Comparison of ENCODE assay signal across 18 cellular contexts in genomic region chr12:52057614-52057939, GRCh38. TPM values are rescaled to one million over a fixed set of nuclear protein-coding genes. Genes with fewer than 3 reads are reported as not detected.
DNase-seq lines count a peak whose midpoint lies in the region; ATAC-seq, FAIRE-seq and TF ChIP-seq lines count a peak whose summit lies in the region.
"Had no signal": no experiment of that assay in that cellular context is flagged by ENCODE, and none has a peak within 500 bp of the region (broad histone marks: within the 10 kb centered on the region; RNA-seq: fewer than 3 reads in every experiment).

No MANE protein-coding gene starts in this region.

- H3K4me3 ChIP-seq in A549 (no peak overlapping the region), GM12878 (no peak overlapping the region), fibroblast of the aortic adventitia (ENCODE audit: low read depth, low read length) (no peak overlapping the region), MM.1S (ENCODE audit: low read length) (no peak overlapping the region)

- RAD21 ChIA-PET in GM12878 (lab: Charles Lee; ENCODE audit: unreplicated experiment): interaction anchor here (1.5 kb wide), 1 partner anchor 24 kb away, joined by 3 read pairs; no protein-coding TSS in a partner anchor

- intact Hi-C loops in GM12878 (cut with micrococcal nuclease; ENCODE audit: unreplicated experiment): no loop called here

- no peak overlapping the region for H2AFZ ChIP-seq in GM12878 (ENCODE audit: control insufficient read depth, low read depth, low read length)
- no peak overlapping the region for H2AFZ ChIP-seq in MM.1S (ENCODE audit: low read length)

- no TSS peak for BruUV-seq in GM12878 (replicated peaks; lab: Mats Ljungman, UMichigan)

- H3K4me2 ChIP-seq in A549: no peak overlapping the region
- H3K4me2 ChIP-seq in GM12878 (ENCODE audit: control insufficient read depth, insufficient read depth): no peak overlapping the region
- no peak overlapping the region for H3K4me2 ChIP-seq in MM.1S (ENCODE audit: low read depth, low read length)

- peak in 1 of 2 experiments; percentile 55 for DNase-seq in A549 (ENCODE audit: low read depth in 1 of 2, low spot score in 1 of 2)
- DNase-seq in GM12878 (ENCODE audit: low read depth, low spot score): no peak
- DNase-seq in fibroblast of the aortic adventitia (ENCODE audit: low read depth): peak; percentile 40
- DNase-seq in substantia nigra (lab: John Stamatoyannopoulos, UW): no peak
- no peak for DNase-seq in MM.1S
- no peak for DNase-seq in NCI-H748 treated with DMSO at 0.1 percent for 48 hours (lab: John Stamatoyannopoulos, UW)
- no peak for DNase-seq in AG20443 (ENCODE audit: low spot score)
- DNase-seq: DMS 273 treated with DMSO at 0.1 percent for 48 hours, GDM1, KG1, NCI-H1436, NCI-H2029, NCI-H2171, NCI-H446 had no signal

- CTCF ChIA-PET in A549 (lab: Yijun Ruan, JAX): interaction anchor here (1.0 to 42.5 kb wide), 6 partner anchors 10 to 53 kb away, joined by 3 to 1730 read pairs (median 8); no protein-coding TSS in a partner anchor
- CTCF ChIA-PET in GM12878 (lab: Yijun Ruan, JAX): interaction anchor here (0.7 to 1.4 kb wide), 4 partner anchors 27 to 64 kb away, joined by 3 to 5 read pairs (median 4); no protein-coding TSS in a partner anchor

- H3K27me3 ChIP-seq in GM12878 (replicated peaks in 1 of 2; ENCODE audit: control insufficient read depth in 2 of 2, insufficient read depth in 2 of 2, low read length in 1 of 2): no peaks in the 10 kb centered on the region
- H3K27me3 ChIP-seq in MM.1S (replicated peaks; ENCODE audit: insufficient read depth, low read length): no peaks in the 10 kb centered on the region

- FAIRE-seq in A549 (lab: Jason Lieb, UNC) (no peak), GM12878 (lab: Jason Lieb, UNC) (no peak)
- FAIRE-seq: GM12892, H1 had no signal

- no peak for TF ChIP-seq EP300 in A549 (IDR thresholded peaks at IDR 0.05)
- no peak for TF ChIP-seq EP300 in GM12878 (IDR thresholded peaks at IDR 0.05; ENCODE audit: borderline replicate concordance in 1 of 2, control insufficient read depth in 1 of 2, low read depth in 2 of 2, low read length in 2 of 2)

- no peaks in the 10 kb centered on the region for H3K9me2 ChIP-seq in MM.1S (replicated peaks; ENCODE audit: insufficient read depth, low read length)

- H3K27ac ChIP-seq in A549: no peak overlapping the region
- H3K27ac ChIP-seq in GM12878 (ENCODE audit: control insufficient read depth, insufficient read depth): no peak overlapping the region
- H3K27ac ChIP-seq in substantia nigra (ENCODE audit: low read depth, low read length, poor library complexity, severe bottlenecking): peak overlapping the region; percentile 7
- H3K27ac ChIP-seq in MM.1S (ENCODE audit: low read length): no peak overlapping the region

- H3K9ac ChIP-seq in GM12878 (ENCODE audit: control insufficient read depth, insufficient read depth, low read length) (no peak overlapping the region), MM.1S (ENCODE audit: low read length) (no peak overlapping the region)

- H3K4me1 ChIP-seq in A549 (peaks cover 18% of the 10 kb centered on the region), GM12878 (ENCODE audit: control insufficient read depth, insufficient read depth, low read length) (no peaks in the 10 kb centered on the region), MM.1S (ENCODE audit: low read length) (peaks cover 7% of the 10 kb centered on the region)

- SMC1A ChIA-PET in GM12878 (lab: Charles Lee; ENCODE audit: uncharacterized antibody, unreplicated experiment): interaction anchor here (0.8 kb wide), 1 partner anchor 25 kb away, joined by 3 read pairs; no protein-coding TSS in a partner anchor

- TF ChIP-seq CTCF in A549 (IDR thresholded peaks at IDR 0.05) (no peak), GM12878 (IDR thresholded peaks at IDR 0.05 in 2 of 3, conservative IDR thresholded peaks at IDR 0.05 in 1 of 3; ENCODE audit: control insufficient read depth in 2 of 3, extremely low read depth in 1 of 3, insufficient read depth in 1 of 3, low read depth in 3 of 3, low read length in 3 of 3) (no peak), fibroblast of the aortic adventitia (IDR thresholded peaks at IDR 0.05; ENCODE audit: insufficient read depth, low read length) (no peak), MM.1S (IDR thresholded peaks at IDR 0.05; ENCODE audit: low read length) (no peak)

- POLR2A ChIA-PET in A549 (lab: Yijun Ruan, JAX) (no interaction called here), GM12878 (lab: Charles Lee) (no interaction called here)

- H3F3A ChIP-seq in MM.1S (ENCODE audit: insufficient read depth, low read length): no peaks in the 10 kb centered on the region

- H3K36me3 ChIP-seq in GM12878 (ENCODE audit: control insufficient read depth in 2 of 2, insufficient read depth in 2 of 2, low read length in 1 of 2): no peaks in the 10 kb centered on the region; a peak in 1 of 4 replicates
- no peaks in the 10 kb centered on the region for H3K36me3 ChIP-seq in MM.1S (replicated peaks; ENCODE audit: insufficient read depth, low read length)

- TF ChIP-seq RAD21 in A549 (conservative IDR thresholded peaks at IDR 0.05 in 1 of 2, IDR thresholded peaks at IDR 0.05 in 1 of 2): no peak
- no peak for TF ChIP-seq RAD21 in GM12878 (IDR thresholded peaks at IDR 0.05; ENCODE audit: insufficient read depth, low read depth, low read length)

- 82% methylated on average over 5 of the region's 5 CpGs for WGBS in A549 (ENCODE audit: missing lambda C conversion rate)
- 72% methylated on average over 5 of the region's 5 CpGs for WGBS in GM12878 (ENCODE audit: insufficient coverage, insufficient replicate concordance, low lambda C conversion rate, missing lambda C conversion rate)

- no peaks in the 10 kb centered on the region for H4K20me1 ChIP-seq in GM12878 (ENCODE audit: control insufficient read depth, insufficient read depth)
- H4K20me1 ChIP-seq in MM.1S (ENCODE audit: insufficient read depth, low read length): no peaks in the 10 kb centered on the region

- ATAC-seq in A549 (no peak), GM12878 (no peak)
- ATAC-seq: Panc1 had no signal

- TF ChIP-seq POLR2A in A549 (IDR thresholded peaks at IDR 0.05; ENCODE audit: low read length) (no peak), GM12878 (IDR thresholded peaks at IDR 0.05; ENCODE audit: low read depth, low read length) (no peak)

- in situ Hi-C loops in GM12878 (cut with MboI): no loop called here

- no peaks in the 10 kb centered on the region for H3K79me2 ChIP-seq in GM12878 (ENCODE audit: control insufficient read depth, insufficient read depth, low read length)
- H3K79me2 ChIP-seq in MM.1S (ENCODE audit: low read length): no peaks in the 10 kb centered on the region

- H3K9me3 ChIP-seq in A549 (no peaks in the 10 kb centered on the region), GM12878 (replicated peaks; ENCODE audit: control insufficient read depth, insufficient read depth, low read length) (no peaks in the 10 kb centered on the region), MM.1S (replicated peaks; ENCODE audit: insufficient read depth, low read length) (no peaks in the 10 kb centered on the region)

RNA-seq across cellular contexts. Expression of gene NR4A1, which starts 6.3 kb away (rescaled TPM):
- polyA plus RNA-seq in A549 (2011; rRNA removed) (81.3 and 89.6 TPM in 2 replicates), A549 (2017; fragmentation: RNase III; extraction: RNeasy Plus Mini Kit Qiagen cat#74134 plus additional on column Dnase treatment) (24.7 to 39.6 TPM (median 28.7 TPM) in 3 replicates), GM12878 (2011; rRNA removed) (1.3 and 2.9 TPM in 2 replicates), GM12878 (2014; fragmentation: Illumina TruSeq; extraction: Trizol) (1.2 and 2.0 TPM in 2 replicates), GM12878 (2014; fragmentation: Nextera tagmentation; extraction: Ambion mirVana) (under 1 TPM in 1 of 2 experiments, not detected in 1; 0.05 TPM), GM12878 (2014; rRNA removed) (5.9 TPM in 2 replicates), GM12878 (2016; fragmentation: Nextera tagmentation; extraction: Ambion mirVana) (1 to 10 TPM; 1.5 to 1.9 TPM)
- polyA plus RNA-seq in A549 (2012; cell fraction: cytosol; rRNA removed): 151 and 315 TPM in 2 replicates
- polyA plus RNA-seq in A549 (2012; cell fraction: nucleus; rRNA removed): 768 and 886 TPM in 2 replicates
- polyA minus RNA-seq in A549 (2011; rRNA and poly(A)+ RNA removed): 132 and 174 TPM in 2 replicates
- 9.2 and 12.6 TPM in 2 replicates for total RNA-seq in GM12878 (2013; cell fraction: nucleolus; rRNA removed)
- total RNA-seq in GM12878 (2014; rRNA removed) (2.4 and 4.1 TPM in 2 replicates), GM12878 (2014; rRNA removed; fragmentation: Illumina TruSeq; extraction: Trizol) (1.5 and 2.2 TPM in 2 replicates), GM12878 (2021) (7.9 TPM in 2 replicates), fibroblast of the aortic adventitia (ENCODE audit: low replicate concordance) (0.82 and 3.9 TPM in 2 replicates)
- polyA plus RNA-seq in GM12878 (2011; ENCODE audit: low read depth): 1.5 TPM
- 5.8 and 7.7 TPM in 2 replicates for polyA plus RNA-seq in GM12878 (2011; cell fraction: cytosol; rRNA removed)
- polyA plus RNA-seq in GM12878 (2011; cell fraction: nucleus; rRNA removed): 20.2 and 21.4 TPM in 2 replicates
- polyA plus RNA-seq in GM12878 (2012): 4.3 and 15.3 TPM in 2 replicates
- polyA minus RNA-seq in GM12878 (2011; rRNA and poly(A)+ RNA removed): 3.7 and 8.3 TPM in 2 replicates
- 6.8 and 7.4 TPM in 2 replicates for polyA minus RNA-seq in GM12878 (2011; cell fraction: cytosol; rRNA and poly(A)+ RNA removed)
- 14.4 and 17.9 TPM in 2 replicates for polyA minus RNA-seq in GM12878 (2011; cell fraction: nucleus; rRNA and poly(A)+ RNA removed)

RNA-seq across cellular contexts. Expression of gene ATG101, which starts 12.2 kb away (rescaled TPM):
- polyA plus RNA-seq in A549 (2011; rRNA removed): 124 and 141 TPM in 2 replicates
- 168 and 190 TPM in 2 replicates for polyA plus RNA-seq in A549 (2012; cell fraction: cytosol; rRNA removed)
- 140 and 145 TPM in 2 replicates for polyA plus RNA-seq in A549 (2012; cell fraction: nucleus; rRNA removed)
- 81.3 to 87.9 TPM (median 82.6 TPM) in 3 replicates for polyA plus RNA-seq in A549 (2017; fragmentation: RNase III; extraction: RNeasy Plus Mini Kit Qiagen cat#74134 plus additional on column Dnase treatment)
- polyA minus RNA-seq in A549 (2011; rRNA and poly(A)+ RNA removed): 109 and 119 TPM in 2 replicates
- 13.7 and 15.2 TPM in 2 replicates for total RNA-seq in GM12878 (2013; cell fraction: nucleolus; rRNA removed)
- 44.5 and 44.8 TPM in 2 replicates for total RNA-seq in GM12878 (2014; rRNA removed)
- 21.5 and 21.9 TPM in 2 replicates for total RNA-seq in GM12878 (2014; rRNA removed; fragmentation: Illumina TruSeq; extraction: Trizol)
- 33.8 and 36.5 TPM in 2 replicates for total RNA-seq in GM12878 (2021)
- 21.8 TPM for polyA plus RNA-seq in GM12878 (2011; ENCODE audit: low read depth)
- 31.4 and 49.8 TPM in 2 replicates for polyA plus RNA-seq in GM12878 (2011; rRNA removed)
- polyA plus RNA-seq in GM12878 (2011; cell fraction: cytosol; rRNA removed): 64.4 and 85.9 TPM in 2 replicates
- polyA plus RNA-seq in GM12878 (2011; cell fraction: nucleus; rRNA removed): 34.2 and 44.8 TPM in 2 replicates
- 26.6 and 32.8 TPM in 2 replicates for polyA plus RNA-seq in GM12878 (2012)
- 10.4 and 26.0 TPM in 2 replicates for polyA plus RNA-seq in GM12878 (2014; fragmentation: Illumina TruSeq; extraction: Trizol)
- polyA plus RNA-seq in GM12878 (2014; fragmentation: Nextera tagmentation; extraction: Ambion mirVana): 1 to 10 TPM; 2.7 to 5.6 TPM
- polyA plus RNA-seq in GM12878 (2014; rRNA removed): 42.7 and 43.1 TPM in 2 replicates
- 10 to 100 TPM; 34.1 to 40.5 TPM for polyA plus RNA-seq in GM12878 (2016; fragmentation: Nextera tagmentation; extraction: Ambion mirVana)
- polyA minus RNA-seq in GM12878 (2011; rRNA and poly(A)+ RNA removed): 48.9 and 54.6 TPM in 2 replicates
- 9.0 and 11.8 TPM in 2 replicates for polyA minus RNA-seq in GM12878 (2011; cell fraction: cytosol; rRNA and poly(A)+ RNA removed)
- polyA minus RNA-seq in GM12878 (2011; cell fraction: nucleus; rRNA and poly(A)+ RNA removed): 12.6 and 24.2 TPM in 2 replicates
- 41.1 and 89.2 TPM in 2 replicates for total RNA-seq in fibroblast of the aortic adventitia (ENCODE audit: low replicate concordance)

RNA-seq across cellular contexts. Expression of gene SMIM41, which starts 21.9 kb away (rescaled TPM):
- polyA plus RNA-seq in A549 (2011; rRNA removed) (not detected in 2 replicates), A549 (2017; fragmentation: RNase III; extraction: RNeasy Plus Mini Kit Qiagen cat#74134 plus additional on column Dnase treatment) (not detected in 3 replicates), GM12878 (2011; rRNA removed) (not detected in 2 replicates), GM12878 (2014; fragmentation: Illumina TruSeq; extraction: Trizol) (not detected in 2 replicates), GM12878 (2014; fragmentation: Nextera tagmentation; extraction: Ambion mirVana) (not detected), GM12878 (2014; rRNA removed) (not detected in 2 replicates), GM12878 (2016; fragmentation: Nextera tagmentation; extraction: Ambion mirVana) (not detected)
- not detected in 2 replicates for polyA plus RNA-seq in A549 (2012; cell fraction: cytosol; rRNA removed)
- 0.06 and 0.10 TPM in 2 replicates for polyA plus RNA-seq in A549 (2012; cell fraction: nucleus; rRNA removed)
- polyA minus RNA-seq in A549 (2011; rRNA and poly(A)+ RNA removed): not detected in 2 replicates
- 0.27 TPM in 1 of 2 replicates, not detected in the other for total RNA-seq in GM12878 (2013; cell fraction: nucleolus; rRNA removed)
- total RNA-seq in GM12878 (2014; rRNA removed) (not detected in 2 replicates), GM12878 (2014; rRNA removed; fragmentation: Illumina TruSeq; extraction: Trizol) (not detected in 2 replicates), GM12878 (2021) (0.19 TPM in 1 of 2 replicates, not detected in the other), fibroblast of the aortic adventitia (ENCODE audit: low replicate concordance) (0.27 and 0.98 TPM in 2 replicates)
- polyA plus RNA-seq in GM12878 (2011; ENCODE audit: low read depth): not detected
- polyA plus RNA-seq in GM12878 (2011; cell fraction: cytosol; rRNA removed): not detected in 2 replicates
- polyA plus RNA-seq in GM12878 (2011; cell fraction: nucleus; rRNA removed): not detected in 2 replicates
- not detected in 2 replicates for polyA plus RNA-seq in GM12878 (2012)
- polyA minus RNA-seq in GM12878 (2011; rRNA and poly(A)+ RNA removed): not detected in 2 replicates
- polyA minus RNA-seq in GM12878 (2011; cell fraction: cytosol; rRNA and poly(A)+ RNA removed): not detected in 2 replicates
- polyA minus RNA-seq in GM12878 (2011; cell fraction: nucleus; rRNA and poly(A)+ RNA removed): 0.86 TPM in 1 of 2 replicates, not detected in the other
- polyA plus RNA-seq: CD14-positive monocyte had no signal

RNA-seq across cellular contexts. Expression of gene TAMALIN, which starts 50.8 kb away (rescaled TPM):
- polyA plus RNA-seq in A549 (2011; rRNA removed): 0.22 and 0.35 TPM in 2 replicates
- 0.44 and 0.53 TPM in 2 replicates for polyA plus RNA-seq in A549 (2012; cell fraction: cytosol; rRNA removed)
- 1.4 and 3.1 TPM in 2 replicates for polyA plus RNA-seq in A549 (2012; cell fraction: nucleus; rRNA removed)
- polyA plus RNA-seq in A549 (2017; fragmentation: RNase III; extraction: RNeasy Plus Mini Kit Qiagen cat#74134 plus additional on column Dnase treatment): 0.16 to 0.30 TPM (median 0.29 TPM) in 3 replicates
- 0.44 and 0.62 TPM in 2 replicates for polyA minus RNA-seq in A549 (2011; rRNA and poly(A)+ RNA removed)
- total RNA-seq in GM12878 (2013; cell fraction: nucleolus; rRNA removed): 6.8 and 7.1 TPM in 2 replicates
- 0.23 and 0.38 TPM in 2 replicates for total RNA-seq in GM12878 (2014; rRNA removed)
- total RNA-seq in GM12878 (2014; rRNA removed; fragmentation: Illumina TruSeq; extraction: Trizol): 0.14 and 0.58 TPM in 2 replicates
- 0.35 and 0.49 TPM in 2 replicates for total RNA-seq in GM12878 (2021)
- not detected for polyA plus RNA-seq in GM12878 (2011; ENCODE audit: low read depth)
- 0.15 and 0.29 TPM in 2 replicates for polyA plus RNA-seq in GM12878 (2011; rRNA removed)
- 0.25 and 0.30 TPM in 2 replicates for polyA plus RNA-seq in GM12878 (2011; cell fraction: cytosol; rRNA removed)
- 0.52 and 0.67 TPM in 2 replicates for polyA plus RNA-seq in GM12878 (2011; cell fraction: nucleus; rRNA removed)
- 0.22 and 1.0 TPM in 2 replicates for polyA plus RNA-seq in GM12878 (2012)
- polyA plus RNA-seq in GM12878 (2014; fragmentation: Illumina TruSeq; extraction: Trizol): 0.09 TPM in 1 of 2 replicates, not detected in the other
- not detected for polyA plus RNA-seq in GM12878 (2014; fragmentation: Nextera tagmentation; extraction: Ambion mirVana)
- polyA plus RNA-seq in GM12878 (2014; rRNA removed): 0.13 and 0.27 TPM in 2 replicates
- not detected for polyA plus RNA-seq in GM12878 (2016; fragmentation: Nextera tagmentation; extraction: Ambion mirVana)
- 0.46 TPM in 1 of 2 replicates, not detected in the other for polyA minus RNA-seq in GM12878 (2011; rRNA and poly(A)+ RNA removed)
- not detected in 2 replicates for polyA minus RNA-seq in GM12878 (2011; cell fraction: cytosol; rRNA and poly(A)+ RNA removed)
- polyA minus RNA-seq in GM12878 (2011; cell fraction: nucleus; rRNA and poly(A)+ RNA removed): 0.36 TPM in 1 of 2 replicates, not detected in the other
- 7.3 TPM in 2 replicates for total RNA-seq in fibroblast of the aortic adventitia (ENCODE audit: low replicate concordance)

Comparison
In these comparisons a context has a peak if more than half of its experiments do, and no peak if none do; other contexts are left out.
1. Of the 24 proteins assayed by ChIP-seq in both GM12878 and A549: peak only in GM12878: none; only in A549: POLR2AphosphoS2; in both: none; in neither: 23.